In genomic region chr4:40514409-40515025, GRCh38 we compare ENCODE assay signal across 1 cellular context.
A peak's percentile ranks its signal among the peaks of the same experiment; 100 is the strongest.
TF ChIP-seq lines count a peak whose summit lies in the region.

No MANE protein-coding gene starts in this region.

TF ChIP-seq in K562, 482 proteins besides CTCF, POLR2A, EP300 and RAD21 (continued from another document):
- TF ChIP-seq TEAD4 (IDR thresholded peaks at IDR 0.05; ENCODE audit: low read length) (peak; percentile 36), TEAD4 (CRISPR knock-in tag; IDR thresholded peaks at IDR 0.05; ENCODE audit: borderline replicate concordance) (no peak), MBD2 (IDR thresholded peaks at IDR 0.05; ENCODE audit: borderline replicate concordance, low read depth) (no peak), SRSF1 (IDR thresholded peaks at IDR 0.05; ENCODE audit: low read depth, low read length) (no peak), ZBTB43 (CRISPR knock-in tag; IDR thresholded peaks at IDR 0.05) (no peak), DNMT1 (IDR thresholded peaks at IDR 0.05) (no peak), CTBP1 (IDR thresholded peaks at IDR 0.05; ENCODE audit: borderline replicate concordance) (peak; percentile 35; the same call in 1 of the 2 replicates), ZBTB26 (CRISPR knock-in tag; IDR thresholded peaks at IDR 0.05) (no peak), TBP (optimal IDR thresholded peaks at IDR 0.05; ENCODE audit: low read depth, low read length) (peak; percentile 42), SMARCC2 (IDR thresholded peaks at IDR 0.05; ENCODE audit: low read depth) (no peak), ZNF384 (IDR thresholded peaks at IDR 0.05; ENCODE audit: low read depth, low read length) (peak; percentile 41; the same call in 1 of the 2 replicates), ZNF77 (CRISPR knock-in tag; IDR thresholded peaks at IDR 0.05) (no peak), TAF9B (IDR thresholded peaks at IDR 0.05; ENCODE audit: partially characterized antibody) (no peak), PCBP1 (IDR thresholded peaks at IDR 0.05; ENCODE audit: low read depth, low read length, poor library complexity, severe bottlenecking) (no peak), ZNF311 (CRISPR knock-in tag; IDR thresholded peaks at IDR 0.05) (no peak), MBD1 (CRISPR knock-in tag; IDR thresholded peaks at IDR 0.05) (no peak), JUND (IDR thresholded peaks at IDR 0.05; ENCODE audit: borderline replicate concordance, low read depth, low read length) (no peak), JUND (tag; IDR thresholded peaks at IDR 0.05; ENCODE audit: borderline replicate concordance, low read depth, low read length) (peak; percentile 26; the same call in 1 of the 3 replicates), ZNF347 (CRISPR knock-in tag; IDR thresholded peaks at IDR 0.05; ENCODE audit: low read depth) (no peak), PHF8 (IDR thresholded peaks at IDR 0.05; ENCODE audit: borderline replicate concordance, low read length) (no peak), SRSF7 (optimal IDR thresholded peaks at IDR 0.05; ENCODE audit: low read depth, low read length) (no peak), TFAP4 (CRISPR knock-in tag; IDR thresholded peaks at IDR 0.05; ENCODE audit: borderline replicate concordance) (no peak), AFF1 (IDR thresholded peaks at IDR 0.05; ENCODE audit: low read depth in 1 of 2, partially characterized antibody in 2 of 2) (peak in 1 of 2 experiments; percentile 17), FOXP4 (CRISPR knock-in tag; IDR thresholded peaks at IDR 0.05; ENCODE audit: borderline replicate concordance) (no peak), ILF3 (IDR thresholded peaks at IDR 0.05; ENCODE audit: borderline replicate concordance) (no peak), MAFG (tag; conservative IDR thresholded peaks at IDR 0.05) (no peak), NUFIP1 (IDR thresholded peaks at IDR 0.05; ENCODE audit: partially characterized antibody) (no peak), ZNF696 (CRISPR knock-in tag; conservative IDR thresholded peaks at IDR 0.05) (no peak), CBX8 (IDR thresholded peaks at IDR 0.05; ENCODE audit: borderline replicate concordance, extremely low read depth, low read depth, low read length, poor library complexity, severe bottlenecking) (no peak), ZSCAN32 (CRISPR knock-in tag; IDR thresholded peaks at IDR 0.05) (no peak), CGGBP1 (CRISPR knock-in tag; IDR thresholded peaks at IDR 0.05) (no peak), DEAF1 (CRISPR knock-in tag; IDR thresholded peaks at IDR 0.05) (no peak), DMBX1 (CRISPR knock-in tag; IDR thresholded peaks at IDR 0.05; ENCODE audit: borderline replicate concordance) (0 out of 2 replicates have a peak, but pooled peaks have one; percentile 43), ZNF24 (IDR thresholded peaks at IDR 0.05) (no peak), TCFL5 (CRISPR knock-in tag; conservative IDR thresholded peaks at IDR 0.05) (no peak), STAT5A (IDR thresholded peaks at IDR 0.05; ENCODE audit: borderline replicate concordance, low read length) (0 out of 2 replicates have a peak, but pooled peaks have one; percentile 38), MAZ (CRISPR knock-in tag; conservative IDR thresholded peaks at IDR 0.05 in 1 of 2, IDR thresholded peaks at IDR 0.05 in 1 of 2) (peak in 1 of 2 experiments; percentile 26; a peak in 1 of 4 replicates), HNRNPUL1 (IDR thresholded peaks at IDR 0.05; ENCODE audit: low read length) (no peak), ZNF511 (CRISPR knock-in tag; IDR thresholded peaks at IDR 0.05) (no peak), ZNF134 (CRISPR knock-in tag; conservative IDR thresholded peaks at IDR 0.05) (no peak), ETV5 (CRISPR knock-in tag; IDR thresholded peaks at IDR 0.05; ENCODE audit: low read depth) (0 out of 2 replicates have a peak, but pooled peaks have one; percentile 33), NELFE (IDR thresholded peaks at IDR 0.05; ENCODE audit: insufficient read depth, insufficient read length) (no peak), ZEB2 (IDR thresholded peaks at IDR 0.05) (0 out of 2 replicates have a peak, but pooled peaks have one; percentile 26)
